ENCODE assay signal across 8 cellular contexts in the genomic region with DNA sequence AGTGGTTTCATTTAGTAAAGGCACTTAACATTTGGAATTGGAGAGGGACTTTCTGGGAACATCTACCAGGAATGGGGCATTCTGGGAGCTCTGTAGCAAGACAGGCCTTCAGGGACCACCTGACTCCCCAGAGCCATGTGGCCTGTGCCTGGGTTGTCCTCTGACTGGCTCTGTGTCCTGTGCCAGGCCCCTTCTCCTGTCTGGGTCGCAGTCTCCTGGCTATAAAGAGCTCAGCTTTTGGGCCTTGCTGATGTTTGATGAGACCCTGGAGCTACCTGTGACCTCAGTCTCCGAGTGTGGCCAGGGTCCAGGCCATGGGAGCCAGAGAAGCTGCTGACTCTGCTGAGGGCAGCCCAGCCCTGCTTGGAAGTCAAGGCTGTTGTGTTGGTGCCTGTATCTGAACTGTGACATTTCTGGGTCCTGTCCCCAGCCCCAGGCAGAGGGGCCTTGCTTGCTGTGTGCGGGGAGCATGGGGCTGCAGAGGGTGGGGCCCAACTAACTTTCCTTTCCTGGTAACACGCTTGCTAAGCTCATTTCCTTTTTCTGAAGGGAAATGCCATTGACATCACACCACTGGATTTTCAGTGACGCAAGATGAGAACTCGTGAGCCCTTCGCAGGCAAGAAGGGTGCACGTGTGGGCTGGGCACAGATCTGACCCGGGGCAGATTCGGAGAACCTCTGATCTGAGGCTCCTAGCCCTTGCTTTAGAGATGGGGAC. TPM values are rescaled to one million over a fixed set of nuclear protein-coding genes. Genes with fewer than 3 reads are reported as not detected.
A peak's percentile ranks its signal among the peaks of the same experiment; 100 is the strongest.
DNase-seq lines count a peak whose midpoint lies in the region; ATAC-seq, FAIRE-seq and TF ChIP-seq lines count a peak whose summit lies in the region.

No MANE protein-coding gene starts in this region.

- H4K8ac ChIP-seq in mesendoderm (ENCODE audit: low read depth, low read length), result no peak overlapping the region

- no peaks in the 10 kb centered on the region for H3K36me3 Mint-ChIP-seq in mesothelial cell of epicardium

- H2BK15ac ChIP-seq in mesendoderm (replicated peaks; ENCODE audit: low read depth), result no peak overlapping the region

- peaks cover 10% of the 10 kb centered on the region for H3K9me3 Mint-ChIP-seq in mesothelial cell of epicardium

- no peak overlapping the region for H4K5ac ChIP-seq in mesendoderm (ENCODE audit: low read length)

- H3K23ac ChIP-seq in mesendoderm (ENCODE audit: low read length), result no peak overlapping the region

- H3K9ac ChIP-seq in mesendoderm (ENCODE audit: low read length), result no peak overlapping the region

- peaks cover 14% of the 10 kb centered on the region for H3K4me1 Mint-ChIP-seq in mesothelial cell of epicardium

- H3K27me3 Mint-ChIP-seq in mesothelial cell of epicardium (ENCODE audit: low read depth), result no peaks in the 10 kb centered on the region

- no peak for FAIRE-seq in RCC 7860 (lab: Jason Lieb, UNC)

- H3K36me3 ChIP-seq in urinary bladder (ENCODE audit: insufficient read depth) (no peaks in the 10 kb centered on the region), mesendoderm (ENCODE audit: control insufficient read depth, insufficient read depth, low read length) (no peaks in the 10 kb centered on the region)

- no peak overlapping the region for H2BK5ac ChIP-seq in mesendoderm (ENCODE audit: low read length)

- peak; percentile 20 for DNase-seq in activated naive CD4-positive, alpha-beta T cell treated with Interleukin-2 at 50 U/mL for 16 hours
- no peak for DNase-seq in activated naive CD4-positive, alpha-beta T cell treated with anti-CD3 and anti-CD28 coated beads, Interleukin-2, amount 50 U/mL, for 16 hours
- DNase-seq in coronary artery (ENCODE audit: low spot score) (no peak), mesothelial cell of epicardium (ENCODE audit: low spot score in 2 of 2, unreplicated experiment in 2 of 2) (no peak), RCC 7860 (ENCODE audit: low spot score) (no peak), mesendoderm (no peak)

- H3K18ac ChIP-seq in mesendoderm (ENCODE audit: low read length), result no peak overlapping the region

- H3K56ac ChIP-seq in mesendoderm (ENCODE audit: low read length), result no peak overlapping the region

- no peak overlapping the region for H3K4me3 Mint-ChIP-seq in mesothelial cell of epicardium

- H3K4me3 ChIP-seq in coronary artery, result no peak overlapping the region
- no peak overlapping the region for H3K4me3 ChIP-seq in urinary bladder (ENCODE audit: low read depth, low read length)
- H3K4me3 ChIP-seq in mesendoderm (ENCODE audit: low read length), result no peak overlapping the region

- no peak for TF ChIP-seq CTCF in coronary artery (IDR thresholded peaks at IDR 0.05)
- TF ChIP-seq CTCF in mesothelial cell of epicardium (IDR thresholded peaks at IDR 0.05; ENCODE audit: unreplicated experiment), result no peak

- no peak overlapping the region for H2AK5ac ChIP-seq in mesendoderm (ENCODE audit: low read length)

- no peaks in the 10 kb centered on the region for H3K79me1 ChIP-seq in mesendoderm (ENCODE audit: low read length)

- ATAC-seq in HG03469 (IDR thresholded peaks at IDR 0.05; ENCODE audit: unreplicated experiment), result no peak

- H3K27me3 ChIP-seq in mesendoderm (ENCODE audit: insufficient read depth, low read length, poor library complexity), result no peaks in the 10 kb centered on the region

- H3K4ac ChIP-seq in mesendoderm (ENCODE audit: low read depth, low read length), result no peak overlapping the region

- H3K27ac Mint-ChIP-seq in mesothelial cell of epicardium, result peak overlapping the region; percentile 65

- H2BK120ac ChIP-seq in mesendoderm (ENCODE audit: low read depth, low read length), result no peak overlapping the region

- no peaks in the 10 kb centered on the region for H3K79me2 ChIP-seq in mesendoderm (ENCODE audit: control insufficient read depth, insufficient read depth, low read length)

- no peak overlapping the region for H3K4me2 ChIP-seq in mesendoderm (ENCODE audit: low read length)

- WGBS in urinary bladder, result 71% methylated on average over 10 of the region's 10 CpGs
- WGBS in mesendoderm (ENCODE audit: extremely low coverage, insufficient coverage, low lambda C conversion rate), result no CpG with 5 or more reads among the region's 10 CpGs

- H3K27ac ChIP-seq in coronary artery (peak overlapping the region; percentile 80 to 93), urinary bladder (ENCODE audit: low read depth) (peak overlapping the region; percentile 26), mesendoderm (ENCODE audit: low read depth, low read length) (no peak overlapping the region)

- H3K4me1 ChIP-seq in urinary bladder (ENCODE audit: insufficient read depth) (no peaks in the 10 kb centered on the region), mesendoderm (ENCODE audit: control insufficient read depth, low read depth, low read length) (peaks cover 2% of the 10 kb centered on the region)

RNA-seq across cellular contexts. Expression of gene LRRC32, which starts 41.3 kb away (rescaled TPM):
- total RNA-seq in mesothelial cell of epicardium, result 37.9 to 44.4 TPM (median 43.2 TPM) in 3 replicates
- total RNA-seq in urinary bladder, result 16.3 TPM
- 65.6 TPM for polyA plus RNA-seq in urinary bladder
- 0.76 TPM for polyA plus RNA-seq in mesendoderm (2013, experiment 1 of 2)
- 0.84 TPM for polyA plus RNA-seq in mesendoderm (2013, experiment 2 of 2)
